In genomic region chr1:27628712-27629111, GRCh38 we compare ENCODE assay signal across 16 cellular contexts. TPM values are rescaled to one million over a fixed set of nuclear protein-coding genes. Genes with fewer than 3 reads are reported as not detected.
DNase-seq lines count a peak whose midpoint lies in the region; ATAC-seq and TF ChIP-seq lines count a peak whose summit lies in the region.
"Had no signal": no experiment of that assay in that cellular context is flagged by ENCODE, and none has a peak within 500 bp of the region (broad histone marks: within the 10 kb centered on the region; RNA-seq: fewer than 3 reads in every experiment).

No MANE protein-coding gene starts in this region.

- no peaks in the 10 kb centered on the region for H3K79me2 ChIP-seq in Karpas-422 (ENCODE audit: low read length)

- H3K9ac ChIP-seq in Karpas-422 (ENCODE audit: low read length): peak overlapping the region; percentile 55

- H3K27me3 ChIP-seq in Karpas-422 (ENCODE audit: low read length) (no peaks in the 10 kb centered on the region), left ventricle myocardium inferior (ENCODE audit: low read depth) (no peaks in the 10 kb centered on the region), gastrocnemius medialis (peaks cover 2 to 7% (median 2%) of the 10 kb centered on the region in 3 donors)
- H3K27me3 ChIP-seq: pancreas had no signal

- peak overlapping the region in 3 of 7 donors; percentile 99 to 100 (median 100) for H3K27ac Mint-ChIP-seq in CD14-positive monocyte

- ATAC-seq in gastrocnemius medialis (no peak), HG03457 (IDR thresholded peaks at IDR 0.05; ENCODE audit: unreplicated experiment) (no peak)
- ATAC-seq: pancreas had no signal

- in situ Hi-C loops in gastrocnemius medialis (cut with MboI; ENCODE audit: low sequenced_read_pairs in 4 of 4): no loop called here

- no peaks in the 10 kb centered on the region for H4K20me1 ChIP-seq in Karpas-422 (ENCODE audit: insufficient read depth, low read depth, low read length)

- peak overlapping the region; percentile 27; the same call in 1 of the 2 replicates for H2AFZ ChIP-seq in Karpas-422 (ENCODE audit: low read length)

- peaks cover 54% of the 10 kb centered on the region for H3K4me1 Mint-ChIP-seq in CD14-positive monocyte

- no peaks in the 10 kb centered on the region for H3K9me3 Mint-ChIP-seq in CD14-positive monocyte

- no peak for DNase-seq in CD14-positive monocyte (ENCODE audit: low spot score)
- DNase-seq in Karpas-422: peak; percentile 79
- DNase-seq in left ventricle myocardium inferior: no peak
- no peak for DNase-seq in gastrocnemius medialis
- no peak for DNase-seq in GOT3 (lab: John Stamatoyannopoulos, UW)
- no peak for DNase-seq in NCI-H2029 (lab: John Stamatoyannopoulos, UW)
- no peak for DNase-seq in COR-L47 (lab: John Stamatoyannopoulos, UW)
- DNase-seq: activated CD8-positive, alpha-beta memory T cell treated with anti-CD3 and anti-CD28 coated beads, Interleukin-2, amount 50 U/mL, for 4 hours; cerebellar nuclear complex; NCI-H1105 had no signal

- H3K27ac ChIP-seq in Karpas-422 (ENCODE audit: low read length): peak overlapping the region; percentile 98
- H3K27ac ChIP-seq in left ventricle myocardium inferior (replicated peaks): peak overlapping the region; percentile 92
- peak overlapping the region; percentile 2 to 81 (median 73) for H3K27ac ChIP-seq in gastrocnemius medialis
- H3K27ac ChIP-seq: pancreas had no signal

- peaks cover 44 to 71% of the 10 kb centered on the region in 2 donors for H3K36me3 Mint-ChIP-seq in CD14-positive monocyte
- H3K36me3 Mint-ChIP-seq: activated naive CD8-positive, alpha-beta T cell had no signal

- H3K4me3 ChIP-seq in Karpas-422 (ENCODE audit: low read length) (peak overlapping the region; percentile 40; the same call in 1 of the 2 replicates), left ventricle myocardium inferior (no peak overlapping the region), gastrocnemius medialis (no peak overlapping the region)
- H3K4me3 ChIP-seq: pancreas, tibial nerve had no signal

- H3K9me3 ChIP-seq in Karpas-422 (ENCODE audit: low read length) (no peaks in the 10 kb centered on the region), left ventricle myocardium inferior (replicated peaks) (no peaks in the 10 kb centered on the region), gastrocnemius medialis (no peaks in the 10 kb centered on the region)
- H3K9me3 ChIP-seq: pancreas, tibial nerve had no signal

- no peaks in the 10 kb centered on the region for H3K9me2 ChIP-seq in Karpas-422 (replicated peaks; ENCODE audit: insufficient read depth, low read length)

- H3K36me3 ChIP-seq in Karpas-422 (ENCODE audit: insufficient read depth, low read length): no peaks in the 10 kb centered on the region
- no peaks in the 10 kb centered on the region for H3K36me3 ChIP-seq in left ventricle myocardium inferior
- no peaks in the 10 kb centered on the region for H3K36me3 ChIP-seq in gastrocnemius medialis
- H3K36me3 ChIP-seq: pancreas, tibial nerve had no signal

- intact Hi-C loops in CD14-positive monocyte (cut with micrococcal nuclease) (loop anchor here (5.0 kb wide), 1 partner anchor 34 kb away; no protein-coding TSS in a partner anchor), left ventricle myocardium inferior (cut with micrococcal nuclease) (no loop called here), gastrocnemius medialis (cut with DNase I; ENCODE audit: low total_unique reads) (loop anchor here (5.0 kb wide), 1 partner anchor 34 kb away; no protein-coding TSS in a partner anchor)

- H3K4me3 Mint-ChIP-seq in CD14-positive monocyte: peak overlapping the region; percentile 35 to 89
- H3K4me3 Mint-ChIP-seq: activated naive CD8-positive, alpha-beta T cell had no signal

- TF ChIP-seq CTCF in CD14-positive monocyte (IDR thresholded peaks at IDR 0.05) (no peak), left ventricle myocardium inferior (IDR thresholded peaks at IDR 0.05; ENCODE audit: borderline replicate concordance) (no peak), gastrocnemius medialis (IDR thresholded peaks at IDR 0.05 in 4 of 5, conservative IDR thresholded peaks at IDR 0.05 in 1 of 5) (no peak)

- peaks cover 0 to 4% (median 0%) of the 10 kb centered on the region in 3 donors for H3K27me3 Mint-ChIP-seq in CD14-positive monocyte (ENCODE audit: low read depth in 3 of 3)
- H3K27me3 Mint-ChIP-seq: activated naive CD8-positive, alpha-beta T cell had no signal

- no peak for TF ChIP-seq POLR2A in gastrocnemius medialis (IDR thresholded peaks at IDR 0.05)

- H3K4me2 ChIP-seq in Karpas-422 (ENCODE audit: low read depth, low read length, poor library complexity, severe bottlenecking): peak overlapping the region; percentile 82

- H3K4me1 ChIP-seq in Karpas-422 (ENCODE audit: low read length) (peaks cover 93% of the 10 kb centered on the region), left ventricle myocardium inferior (peaks cover 74% of the 10 kb centered on the region), gastrocnemius medialis (peaks cover 31 to 33% of the 10 kb centered on the region in 2 donors)
- H3K4me1 ChIP-seq: pancreas had no signal

RNA-seq across cellular contexts. Expression of gene FGR, which starts 6.3 kb away (rescaled TPM):
- polyA plus RNA-seq in CD14-positive monocyte: 100 to 1,000 TPM; 371 to 571 TPM
- 3.0 and 5.6 TPM in 2 replicates for total RNA-seq in Karpas-422 (2014; rRNA removed; shearing (Covaris generic); ENCODE audit: low replicate concordance)
- total RNA-seq in left ventricle myocardium inferior (3.5 TPM), gastrocnemius medialis (1 to 10 TPM; 1.3 to 5.8 (median 4.7) TPM)
- total RNA-seq: Daoy, NCI-H460 had no signal

RNA-seq across cellular contexts. Expression of gene AHDC1, which starts 24.8 kb away (rescaled TPM):
- polyA plus RNA-seq in CD14-positive monocyte: under 1 TPM; 0.16 to 0.30 TPM
- 2.1 and 2.2 TPM in 2 replicates for total RNA-seq in Karpas-422 (2014; rRNA removed; shearing (Covaris generic); ENCODE audit: low replicate concordance)
- 40.1 TPM for total RNA-seq in left ventricle myocardium inferior
- 10 to 100 TPM; 22.2 to 57.9 (median 35.2) TPM for total RNA-seq in gastrocnemius medialis

RNA-seq across cellular contexts. Expression of gene IFI6, which starts 43.3 kb away (rescaled TPM):
- polyA plus RNA-seq in CD14-positive monocyte: 100 to 1,000 TPM; 276 TPM
- 67.3 and 88.2 TPM in 2 replicates for total RNA-seq in Karpas-422 (2014; rRNA removed; shearing (Covaris generic); ENCODE audit: low replicate concordance)
- 39.2 TPM for total RNA-seq in left ventricle myocardium inferior
- 10 to 100 TPM in 3 of 4 donors, 1 to 10 TPM in 1; 7.7 to 25.1 (median 14.5) TPM for total RNA-seq in gastrocnemius medialis
